In the genomic region with DNA sequence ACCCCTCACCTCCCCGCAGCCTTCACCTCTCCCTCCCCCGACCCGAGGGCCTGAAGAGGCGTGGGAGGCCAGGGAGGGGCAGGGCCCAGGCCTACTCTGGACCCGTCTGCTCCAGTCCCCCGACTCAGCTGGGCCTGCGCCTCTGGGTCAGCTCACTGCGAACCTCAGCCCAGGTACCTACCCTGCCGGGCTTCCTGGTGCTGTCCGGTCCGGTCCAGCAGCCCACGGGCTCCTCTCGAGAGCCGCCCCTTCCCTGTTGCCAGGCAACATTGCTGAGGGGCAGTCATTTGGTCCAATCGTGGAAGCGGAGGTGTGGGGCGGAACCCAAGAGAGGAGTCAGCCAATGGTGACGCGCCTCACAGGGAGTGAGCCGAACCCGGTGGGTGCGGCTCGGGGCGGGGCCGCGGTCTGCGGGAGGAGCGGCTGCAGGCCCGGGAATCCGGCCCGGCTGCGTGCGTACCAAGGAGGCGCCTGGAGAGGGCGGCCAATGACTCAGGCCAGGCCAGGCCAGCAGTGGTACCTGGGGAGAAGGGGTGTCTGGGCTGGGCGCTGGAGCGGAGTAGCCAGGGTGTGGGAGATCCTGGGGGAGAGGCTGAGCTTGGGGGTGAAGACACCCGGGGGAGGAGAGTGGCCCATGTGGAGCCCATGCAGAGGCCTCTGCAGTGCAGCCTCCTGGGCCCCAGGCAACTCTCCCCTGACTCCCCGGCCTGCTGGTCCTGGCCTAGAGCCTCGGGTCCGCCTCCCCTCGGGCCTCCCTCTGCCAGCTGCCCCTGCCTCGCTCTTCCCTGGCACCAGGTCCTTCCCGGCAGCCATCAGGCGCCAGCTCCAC, we compare ENCODE assay signal across 7 cellular contexts.
DNase-seq lines count a peak whose midpoint lies in the region; ATAC-seq and TF ChIP-seq lines count a peak whose summit lies in the region.

A gene with protein sequence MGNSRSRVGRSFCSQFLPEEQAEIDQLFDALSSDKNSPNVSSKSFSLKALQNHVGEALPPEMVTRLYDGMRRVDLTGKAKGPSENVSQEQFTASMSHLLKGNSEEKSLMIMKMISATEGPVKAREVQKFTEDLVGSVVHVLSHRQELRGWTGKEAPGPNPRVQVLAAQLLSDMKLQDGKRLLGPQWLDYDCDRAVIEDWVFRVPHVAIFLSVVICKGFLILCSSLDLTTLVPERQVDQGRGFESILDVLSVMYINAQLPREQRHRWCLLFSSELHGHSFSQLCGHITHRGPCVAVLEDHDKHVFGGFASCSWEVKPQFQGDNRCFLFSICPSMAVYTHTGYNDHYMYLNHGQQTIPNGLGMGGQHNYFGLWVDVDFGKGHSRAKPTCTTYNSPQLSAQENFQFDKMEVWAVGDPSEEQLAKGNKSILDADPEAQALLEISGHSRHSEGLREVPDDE (minus strand): TSS at position 240 of the 829 bp plus-strand sequence. CDS start 6,573 bp downstream, outside the sequence.

- ATAC-seq in GM18502 (IDR thresholded peaks at IDR 0.05; ENCODE audit: poor library complexity, unreplicated experiment) (peak; percentile 92), HG02884 (IDR thresholded peaks at IDR 0.05; ENCODE audit: unreplicated experiment) (peak; percentile 94)

- DNase-seq in NCI-H2029 treated with DMSO at 0.1 percent for 48 hours (lab: John Stamatoyannopoulos, UW) (peak; percentile 60), cardiac fibroblast (ENCODE audit: low read depth in 2 of 2) (peak; percentile 99), iPS-NIHi7 (ENCODE audit: extremely low spot score) (peak; percentile 100), smooth muscle cell of the brain vasculature (ENCODE audit: low read depth, low spot score) (peak; percentile 94)

- TF ChIP-seq CTCF in WI38 (IDR thresholded peaks at IDR 0.05; ENCODE audit: low read depth, low read length) (no peak), cardiac fibroblast (IDR thresholded peaks at IDR 0.05; ENCODE audit: low read depth, low read length) (no peak)

- H3K4me3 ChIP-seq in WI38 (ENCODE audit: low read depth, low read length), result peak within 1 kb of the TSS; percentile 82
- peak within 1 kb of the TSS; percentile 95 to 97 for H3K4me3 ChIP-seq in cardiac fibroblast (replicated peaks in 1 of 2; ENCODE audit: low read depth in 2 of 2, low read length in 2 of 2)

Comparison
In these comparisons a context has a peak if more than half of its experiments do, and no peak if none do; other contexts are left out.
1. Peak in every context shown above with its lines: DNase-seq, ATAC-seq and H3K4me3 ChIP-seq.